44 cellular contexts compared by ENCODE assay signal in the genomic region with DNA sequence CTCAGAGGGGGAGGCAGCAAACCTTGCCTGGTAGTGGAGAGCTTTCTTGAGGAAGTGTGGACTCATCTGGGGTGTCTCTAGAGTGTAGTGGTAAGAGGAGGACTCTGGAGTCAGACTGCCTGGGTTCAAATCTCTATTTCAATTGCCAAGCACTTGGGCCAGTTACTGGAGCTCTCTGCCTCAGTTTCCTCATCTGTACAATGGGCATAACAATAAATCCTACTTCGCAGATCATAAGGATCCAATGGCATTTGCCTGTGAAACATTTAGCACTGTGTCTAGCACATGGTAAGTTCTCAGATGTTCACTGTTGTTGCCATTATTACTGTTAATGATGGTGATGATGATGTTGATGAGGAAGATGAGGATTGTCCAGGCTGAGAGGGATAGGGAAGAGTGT. TPM values are rescaled to one million over a fixed set of nuclear protein-coding genes. Genes with fewer than 3 reads are reported as not detected.
"Had no signal": no experiment of that assay in that cellular context is flagged by ENCODE, and none has a peak within 500 bp of the region (broad histone marks: within the 10 kb centered on the region; RNA-seq: fewer than 3 reads in every experiment).

No MANE protein-coding gene starts in this region.

- H3K27me3 Mint-ChIP-seq: central memory CD8-positive, alpha-beta T cell had no signal

- H3K9me3 Mint-ChIP-seq: activated CD4-positive, alpha-beta memory T cell treated with anti-CD3 and anti-CD28 coated beads for 36 hours; activated CD4-positive, alpha-beta T cell treated with anti-CD3 and anti-CD28 coated beads, Interleukin-2, amount 10 ng/mL, durations not matched to agents 24 days and 14 days; activated CD8-positive, alpha-beta T cell treated with anti-CD3 and anti-CD28 coated beads for 36 hours; activated naive CD4-positive, alpha-beta T cell treated with anti-CD3 and anti-CD28 coated beads for 36 hours; activated naive CD4-positive, alpha-beta T cell treated with anti-CD3 and anti-CD28 coated beads, Interleukin-2, amount 50 U/mL, for 72 hours; activated naive CD8-positive, alpha-beta T cell treated with anti-CD3 and anti-CD28 coated beads for 36 hours; activated T-cell treated with anti-CD3 and anti-CD28 coated beads, Interleukin-2, amount 50 U/mL, for 4 hours; activated T-cell treated with anti-CD3 and anti-CD28 coated beads, Interleukin-2, amount 50 U/mL, for 72 hours; activated T-helper 1 cell treated with anti-CD3 and anti-CD28 coated beads, Interleukin-12 subunit alpha, Interleukin-12 subunit beta, Interleukin-2, Interleukin-4 antibody, amounts not matched to agents 30 ng/mL and 10 ng/mL and 1 ng/mL, durations not matched to agents 14 hours and 24 hours and 36 hours; activated T-helper 17 cell treated with anti-CD3 and anti-CD28 coated beads, Interleukin-2, amount 50 U/mL, for 72 hours; central memory CD8-positive, alpha-beta T cell; T-helper 1 cell treated with Interleukin-12 subunit alpha and Interleukin-12 subunit beta and Interleukin-4 antibody, amounts not matched to agents 30 μg/mL and 1 μg/mL, for 36 hours; T-helper 2 cell treated with Interferon-gamma antibody and Interleukin-4, amounts not matched to agents 5 μg/mL and 100 μg/mL, for 36 hours; WTC11 had no signal

- FAIRE-seq: astrocyte, TTC549 had no signal

- H3K4me1 Mint-ChIP-seq: activated CD4-positive, alpha-beta T cell treated with anti-CD3 and anti-CD28 coated beads for 36 hours; activated CD4-positive, alpha-beta T cell treated with anti-CD3 and anti-CD28 coated beads, Interleukin-2, amount 10 ng/mL, durations not matched to agents 24 days and 14 days; activated naive CD8-positive, alpha-beta T cell treated with anti-CD3 and anti-CD28 coated beads for 36 hours; activated T-helper 17 cell treated with anti-CD3 and anti-CD28 coated beads, Interleukin-2, amount 50 U/mL, for 72 hours; central memory CD8-positive, alpha-beta T cell; WTC11 had no signal

- H3K27ac ChIP-seq: adrenal gland, body of pancreas, brain microvascular endothelial cell, breast epithelium, cardiac muscle cell, VCaP had no signal

- DNase-seq: activated CD4-positive, alpha-beta memory T cell treated with anti-CD3 and anti-CD28 coated beads for 36 hours; activated CD4-positive, alpha-beta T cell treated with anti-CD3 and anti-CD28 coated beads for 1 hour; activated CD4-positive, alpha-beta T cell treated with anti-CD3 and anti-CD28 coated beads for 36 hours; activated CD4-positive, alpha-beta T cell treated with anti-CD3 and anti-CD28 coated beads, Interleukin-2, amount 10 ng/mL, durations not matched to agents 24 days and 14 days; activated CD4-positive, alpha-beta T cell treated with anti-CD3 and anti-CD28 coated beads, Interleukin-2, amount 50 U/mL, for 1 hour; activated CD4-positive, alpha-beta T cell treated with anti-CD3 and anti-CD28 coated beads, Interleukin-2, amount 50 U/mL, for 4 hours; activated CD4-positive, CD25-positive, alpha-beta regulatory T cell; activated CD8-positive, alpha-beta memory T cell treated with anti-CD3 and anti-CD28 coated beads, Interleukin-2, amount 50 U/mL, for 4 hours; activated CD8-positive, alpha-beta T cell treated with anti-CD3 and anti-CD28 coated beads for 36 hours; activated effector memory CD4-positive, alpha-beta T cell treated with anti-CD3 and anti-CD28 coated beads, Interleukin-2, amount 50 U/mL, for 16 hours; activated gamma-delta T cell treated with Interleukin-2 at 50 U/mL for 16 hours; activated naive CD4-positive, alpha-beta T cell; activated naive CD4-positive, alpha-beta T cell treated with anti-CD3 and anti-CD28 coated beads for 36 hours; activated naive CD4-positive, alpha-beta T cell treated with anti-CD3 and anti-CD28 coated beads, Interleukin-2, amount 50 U/mL, for 16 hours; activated naive CD8-positive, alpha-beta T cell treated with anti-CD3 and anti-CD28 coated beads for 36 hours; activated T-cell treated with anti-CD3 and anti-CD28 coated beads for 4 hours; activated T-cell treated with anti-CD3 and anti-CD28 coated beads, Interleukin-2, amount 50 U/mL, for 1 hour; activated T-cell treated with anti-CD3 and anti-CD28 coated beads, Interleukin-2, amount 50 U/mL, for 4 hours; activated T-cell treated with anti-CD3 and anti-CD28 coated beads, Interleukin-2, amount 50 U/mL, for 72 hours; adrenal gland; amniotic stem cell; aorta; body of pancreas; brain microvascular endothelial cell; caudate nucleus; cerebellar nuclear complex; T-helper 1 cell; T-helper 2 cell; T-helper 9 cell had no signal

- H3K36me3 ChIP-seq: adrenal gland, brain microvascular endothelial cell, breast epithelium, cardiac muscle cell had no signal

- ATAC-seq: activated CD4-positive, alpha-beta T cell treated with anti-CD3 and anti-CD28 coated beads for 36 hours; activated CD4-positive, CD25-positive, alpha-beta regulatory T cell treated with anti-CD3 and anti-CD28 coated beads, Interleukin-2, amount 50 U/mL, for 24 hours; activated CD8-positive, alpha-beta T cell treated with anti-CD3 and anti-CD28 coated beads for 36 hours; activated naive CD4-positive, alpha-beta T cell treated with anti-CD3 and anti-CD28 coated beads, Interleukin-2, amount 50 U/mL, for 72 hours; activated T-cell treated with anti-CD3 and anti-CD28 coated beads, Interleukin-2, amount 50 U/mL, for 4 hours; activated T-cell treated with anti-CD3 and anti-CD28 coated beads, Interleukin-2, amount 50 U/mL, for 72 hours; activated T-helper 17 cell treated with anti-CD3 and anti-CD28 coated beads, Interleukin-2, amount 50 U/mL, for 72 hours; body of pancreas; WTC11 had no signal

- H3K4me3 ChIP-seq: adrenal gland, body of pancreas, breast epithelium, cardiac muscle cell had no signal

- H3K27ac Mint-ChIP-seq: activated CD4-positive, alpha-beta memory T cell treated with anti-CD3 and anti-CD28 coated beads for 36 hours; activated CD4-positive, alpha-beta T cell treated with anti-CD3 and anti-CD28 coated beads for 36 hours; activated CD4-positive, alpha-beta T cell treated with anti-CD3 and anti-CD28 coated beads, Interleukin-2, amount 10 ng/mL, durations not matched to agents 24 days and 14 days; activated CD8-positive, alpha-beta T cell treated with anti-CD3 and anti-CD28 coated beads for 36 hours; activated naive CD4-positive, alpha-beta T cell treated with anti-CD3 and anti-CD28 coated beads for 36 hours; activated naive CD4-positive, alpha-beta T cell treated with anti-CD3 and anti-CD28 coated beads, Interleukin-2, amount 50 U/mL, for 72 hours; activated naive CD8-positive, alpha-beta T cell treated with anti-CD3 and anti-CD28 coated beads for 36 hours; activated T-cell treated with anti-CD3 and anti-CD28 coated beads, Interleukin-2, amount 50 U/mL, for 72 hours; activated T-helper 1 cell treated with anti-CD3 and anti-CD28 coated beads, Interleukin-12 subunit alpha, Interleukin-12 subunit beta, Interleukin-2, Interleukin-4 antibody, amounts not matched to agents 30 ng/mL and 10 ng/mL and 1 ng/mL, durations not matched to agents 14 hours and 24 hours and 36 hours; activated T-helper 17 cell treated with anti-CD3 and anti-CD28 coated beads, Interleukin-2, amount 50 U/mL, for 72 hours; T-helper 1 cell treated with Interleukin-12 subunit alpha and Interleukin-12 subunit beta and Interleukin-4 antibody, amounts not matched to agents 30 μg/mL and 1 μg/mL, for 36 hours; T-helper 2 cell treated with Interferon-gamma antibody and Interleukin-4, amounts not matched to agents 5 μg/mL and 100 μg/mL, for 36 hours; WTC11 had no signal

- H3K27me3 ChIP-seq: adrenal gland, brain microvascular endothelial cell, breast epithelium, cardiac muscle cell had no signal

- H3K9me3 ChIP-seq: adrenal gland, body of pancreas, breast epithelium had no signal

- H3K4me3 Mint-ChIP-seq: activated CD4-positive, alpha-beta memory T cell treated with anti-CD3 and anti-CD28 coated beads for 36 hours; activated CD4-positive, alpha-beta T cell treated with anti-CD3 and anti-CD28 coated beads for 36 hours; activated CD4-positive, alpha-beta T cell treated with anti-CD3 and anti-CD28 coated beads, Interleukin-2, amount 10 ng/mL, durations not matched to agents 24 days and 14 days; activated CD8-positive, alpha-beta T cell treated with anti-CD3 and anti-CD28 coated beads for 36 hours; activated naive CD4-positive, alpha-beta T cell treated with anti-CD3 and anti-CD28 coated beads for 36 hours; activated naive CD8-positive, alpha-beta T cell treated with anti-CD3 and anti-CD28 coated beads for 36 hours; activated T-cell treated with anti-CD3 and anti-CD28 coated beads, Interleukin-2, amount 50 U/mL, for 4 hours; activated T-cell treated with anti-CD3 and anti-CD28 coated beads, Interleukin-2, amount 50 U/mL, for 72 hours; activated T-helper 1 cell treated with anti-CD3 and anti-CD28 coated beads, Interleukin-12 subunit alpha, Interleukin-12 subunit beta, Interleukin-2, Interleukin-4 antibody, amounts not matched to agents 30 ng/mL and 10 ng/mL and 1 ng/mL, durations not matched to agents 14 hours and 24 hours and 36 hours; activated T-helper 17 cell treated with anti-CD3 and anti-CD28 coated beads, Interleukin-2, amount 50 U/mL, for 72 hours; central memory CD8-positive, alpha-beta T cell; T-helper 1 cell treated with Interleukin-12 subunit alpha and Interleukin-12 subunit beta and Interleukin-4 antibody, amounts not matched to agents 30 μg/mL and 1 μg/mL, for 36 hours; T-helper 2 cell treated with Interferon-gamma antibody and Interleukin-4, amounts not matched to agents 5 μg/mL and 100 μg/mL, for 36 hours; WTC11 had no signal

- H3K36me3 Mint-ChIP-seq: activated CD4-positive, alpha-beta memory T cell treated with anti-CD3 and anti-CD28 coated beads for 36 hours; activated naive CD4-positive, alpha-beta T cell treated with anti-CD3 and anti-CD28 coated beads, Interleukin-2, amount 50 U/mL, for 72 hours; activated naive CD8-positive, alpha-beta T cell treated with anti-CD3 and anti-CD28 coated beads for 36 hours; WTC11 had no signal

- H3K4me1 ChIP-seq: adrenal gland, body of pancreas, breast epithelium had no signal

RNA-seq across cellular contexts. Expression of gene WFDC1, which starts 23.6 kb away (rescaled TPM):
- total RNA-seq: activated CD4-positive, alpha-beta memory T cell treated with anti-CD3 and anti-CD28 coated beads for 36 hours; activated CD4-positive, alpha-beta T cell treated with anti-CD3 and anti-CD28 coated beads for 36 hours; activated CD4-positive, alpha-beta T cell treated with anti-CD3 and anti-CD28 coated beads, Interleukin-2, amount 10 ng/mL, durations not matched to agents 24 days and 14 days; activated CD8-positive, alpha-beta memory T cell treated with anti-CD3 and anti-CD28 coated beads for 36 hours; activated CD8-positive, alpha-beta T cell treated with anti-CD3 and anti-CD28 coated beads for 36 hours; activated naive CD4-positive, alpha-beta T cell treated with anti-CD3 and anti-CD28 coated beads for 36 hours; activated naive CD4-positive, alpha-beta T cell treated with anti-CD3 and anti-CD28 coated beads, Interleukin-2, amount 50 U/mL, for 72 hours; activated naive CD8-positive, alpha-beta T cell treated with anti-CD3 and anti-CD28 coated beads for 36 hours; activated T-cell treated with anti-CD3 and anti-CD28 coated beads, Interleukin-2, amount 50 U/mL, for 4 hours; activated T-cell treated with anti-CD3 and anti-CD28 coated beads, Interleukin-2, amount 50 U/mL, for 72 hours; activated T-helper 1 cell treated with anti-CD3 and anti-CD28 coated beads, Interleukin-12 subunit alpha, Interleukin-12 subunit beta, Interleukin-2, Interleukin-4 antibody, amounts not matched to agents 30 ng/mL and 10 ng/mL and 1 ng/mL, durations not matched to agents 14 hours and 24 hours and 36 hours had no signal

RNA-seq across cellular contexts. Expression of gene KCNG4, which starts 31.2 kb away (rescaled TPM):
- total RNA-seq: activated CD4-positive, alpha-beta memory T cell treated with anti-CD3 and anti-CD28 coated beads for 36 hours; activated CD4-positive, alpha-beta T cell treated with anti-CD3 and anti-CD28 coated beads for 36 hours; activated CD4-positive, alpha-beta T cell treated with anti-CD3 and anti-CD28 coated beads, Interleukin-2, amount 10 ng/mL, durations not matched to agents 24 days and 14 days; activated CD8-positive, alpha-beta memory T cell treated with anti-CD3 and anti-CD28 coated beads for 36 hours; activated CD8-positive, alpha-beta T cell treated with anti-CD3 and anti-CD28 coated beads for 36 hours; activated naive CD4-positive, alpha-beta T cell treated with anti-CD3 and anti-CD28 coated beads for 36 hours; activated naive CD4-positive, alpha-beta T cell treated with anti-CD3 and anti-CD28 coated beads, Interleukin-2, amount 50 U/mL, for 72 hours; activated naive CD8-positive, alpha-beta T cell treated with anti-CD3 and anti-CD28 coated beads for 36 hours; activated T-cell treated with anti-CD3 and anti-CD28 coated beads, Interleukin-2, amount 50 U/mL, for 4 hours; activated T-cell treated with anti-CD3 and anti-CD28 coated beads, Interleukin-2, amount 50 U/mL, for 72 hours; activated T-helper 1 cell treated with anti-CD3 and anti-CD28 coated beads, Interleukin-12 subunit alpha, Interleukin-12 subunit beta, Interleukin-2, Interleukin-4 antibody, amounts not matched to agents 30 ng/mL and 10 ng/mL and 1 ng/mL, durations not matched to agents 14 hours and 24 hours and 36 hours; activated T-helper 17 cell treated with anti-CD3 and anti-CD28 coated beads, Interleukin-2, amount 50 U/mL, for 72 hours; aorta; astrocyte; body of pancreas; breast epithelium; cardiac muscle cell; chondrocyte; WTC11 had no signal
- polyA plus RNA-seq: cardiac muscle cell had no signal
